15 cellular contexts compared by ENCODE assay signal in genomic region chr20:62475027-62475818, GRCh38. TPM values are rescaled to one million over a fixed set of nuclear protein-coding genes. Genes with fewer than 3 reads are reported as not detected.
DNase-seq lines count a peak whose midpoint lies in the region; ATAC-seq and TF ChIP-seq lines count a peak whose summit lies in the region.
"Had no signal": no experiment of that assay in that cellular context is flagged by ENCODE, and none has a peak within 500 bp of the region (broad histone marks: within the 10 kb centered on the region; RNA-seq: fewer than 3 reads in every experiment).

No MANE protein-coding gene starts in this region.

- no peaks in the 10 kb centered on the region for H3K9me2 ChIP-seq in PC-3 (replicated peaks; ENCODE audit: low read length)

- in situ Hi-C loops in GM13976 (cut with MboI; ENCODE audit: low sequenced_read_pairs, unreplicated experiment): no loop called here

- CTCF ChIA-PET in PC-3 (lab: Charles Lee): no interaction called here

- peak overlapping the region; percentile 56 for H3K4me2 ChIP-seq in PC-3 (ENCODE audit: low read length)

- DNase-seq in PC-3 (no peak), upper lobe of right lung (no peak), NOMO-1 treated with dmso at 0.1 percent for 144 hours (lab: John Stamatoyannopoulos, UW; ENCODE audit: unreplicated experiment) (no peak), GM13976 (ENCODE audit: low spot score) (no peak)
- DNase-seq in activated CD8-positive, alpha-beta memory T cell treated with anti-CD3 and anti-CD28 coated beads for 24 hours: no peak
- DNase-seq: activated naive CD4-positive, alpha-beta T cell; cerebellar nuclear complex; GM23248; NCI-H1436 treated with DMSO at 0.1 percent for 48 hours; pancreas; stimulated activated CD4-positive, alpha-beta T cell treated with anti-CD3 and anti-CD28 coated beads, Interleukin-4, amount 100 ng/mL, for 4 hours; stimulated activated naive CD8-positive, alpha-beta T cell treated with anti-CD3 and anti-CD28 coated beads, Interleukin-15, amount 100 ng/mL, for 72 hours; SW 1271 had no signal

- no peaks in the 10 kb centered on the region for H3F3A ChIP-seq in PC-3 (ENCODE audit: low read length, unreplicated experiment)

- TF ChIP-seq CTCF in PC-3 (conservative IDR thresholded peaks at IDR 0.05; ENCODE audit: low read depth, low read length) (no peak), gastroesophageal sphincter (IDR thresholded peaks at IDR 0.05) (no peak), upper lobe of right lung (IDR thresholded peaks at IDR 0.05) (no peak), GM13976 (IDR thresholded peaks at IDR 0.05; ENCODE audit: borderline replicate concordance, control extremely low read depth, extremely low read depth, insufficient read depth, missing control alignments) (no peak)

- H3K27me3 ChIP-seq in PC-3 (ENCODE audit: low read length) (peaks cover 43% of the 10 kb centered on the region), gastroesophageal sphincter (peaks cover 99% of the 10 kb centered on the region), mucosa of stomach (ENCODE audit: control insufficient read depth, insufficient read depth, low read length) (peaks cover 59% of the 10 kb centered on the region), upper lobe of right lung (peaks cover 73% of the 10 kb centered on the region)

- POLR2A ChIA-PET in PC-3 (lab: Charles Lee; ENCODE audit: unreplicated experiment): no interaction called here

- no TSS peak for BruUV-seq in PC-3 (replicated peaks; lab: Mats Ljungman, UMichigan)

- H3K9ac ChIP-seq in PC-3 (ENCODE audit: low read length) (no peak overlapping the region), mucosa of stomach (ENCODE audit: low read length) (peak overlapping the region; percentile 37)
- H3K9ac ChIP-seq: GM23248 had no signal

- H4K20me1 ChIP-seq in PC-3 (ENCODE audit: low read length): no peaks in the 10 kb centered on the region

- no peak overlapping the region for H3K27ac ChIP-seq in PC-3 (ENCODE audit: low read length)
- H3K27ac ChIP-seq in gastroesophageal sphincter: no peak overlapping the region
- H3K27ac ChIP-seq in upper lobe of right lung: peak overlapping the region; percentile 42
- H3K27ac ChIP-seq: GM23248, pancreas had no signal

- H3K79me2 ChIP-seq in PC-3 (ENCODE audit: low read length): no peaks in the 10 kb centered on the region

- WGBS in gastroesophageal sphincter (ENCODE audit: low coverage in 1 of 2), 2 donors: 0% methylated on average over 1 of the region's 97 CpGs; no CpG with 5 or more reads in 1 of the 2 donors

- H3K4me3 ChIP-seq in PC-3 (ENCODE audit: low read length) (peak overlapping the region; percentile 23; the same call in 1 of the 2 replicates), gastroesophageal sphincter (peak overlapping the region in 1 of 2 donors; percentile 48), mucosa of stomach (ENCODE audit: low read length) (no peak overlapping the region), upper lobe of right lung (peak overlapping the region; percentile 46)
- H3K4me3 ChIP-seq: GM23248 had no signal

- no peak for TF ChIP-seq EP300 in gastroesophageal sphincter (IDR thresholded peaks at IDR 0.05)

- intact Hi-C loops in PC-3 (cut with micrococcal nuclease): no loop called here
- intact Hi-C loops in upper lobe of right lung (cut with DNase I): no loop called here

- H3K4me1 ChIP-seq in PC-3 (ENCODE audit: insufficient read depth, low read length) (no peaks in the 10 kb centered on the region), gastroesophageal sphincter (peaks cover 0 to 27% (median 12%) of the 10 kb centered on the region in 3 donors), mucosa of stomach (ENCODE audit: control insufficient read depth, insufficient read depth, low read length) (peaks cover 8% of the 10 kb centered on the region), upper lobe of right lung (peaks cover 8% of the 10 kb centered on the region)

- no peaks in the 10 kb centered on the region for H3K9me3 ChIP-seq in PC-3 (ENCODE audit: low read length)
- no peaks in the 10 kb centered on the region for H3K9me3 ChIP-seq in gastroesophageal sphincter
- no peaks in the 10 kb centered on the region for H3K9me3 ChIP-seq in mucosa of stomach (ENCODE audit: control insufficient read depth, low read length)
- H3K9me3 ChIP-seq in upper lobe of right lung: no peaks in the 10 kb centered on the region
- H3K9me3 ChIP-seq: pancreas had no signal

- no peak overlapping the region for H2AFZ ChIP-seq in PC-3 (ENCODE audit: low read length)
- H2AFZ ChIP-seq: GM23248 had no signal

- TF ChIP-seq POLR2A in gastroesophageal sphincter (IDR thresholded peaks at IDR 0.05): no peak

- ATAC-seq in PC-3: no peak
- peak; percentile 29 for ATAC-seq in gastroesophageal sphincter
- ATAC-seq in upper lobe of right lung: no peak
- ATAC-seq: stimulated activated naive CD8-positive, alpha-beta T cell treated with anti-CD3 and anti-CD28 coated beads, Interleukin-15, amount 100 ng/mL, for 72 hours had no signal

- H3K36me3 ChIP-seq in PC-3 (ENCODE audit: low read depth, low read length) (no peaks in the 10 kb centered on the region), gastroesophageal sphincter (no peaks in the 10 kb centered on the region), mucosa of stomach (ENCODE audit: control insufficient read depth, insufficient read depth, low read length) (no peaks in the 10 kb centered on the region), upper lobe of right lung (no peaks in the 10 kb centered on the region)
- H3K36me3 ChIP-seq: pancreas had no signal

RNA-seq across cellular contexts. Expression of gene GATA5, which starts 0.6 kb away (rescaled TPM):
- total RNA-seq in PC-3 (2014; rRNA removed) (0.18 and 0.46 TPM in 2 replicates), gastroesophageal sphincter (1 to 10 TPM in 2 of 4 donors, under 1 TPM in 2; 0.31 to 2.2 (median 1.1) TPM), upper lobe of right lung (2.5 TPM)
- total RNA-seq: GM23248 had no signal

RNA-seq across cellular contexts. Expression of gene RBBP8NL, which starts 47.9 kb away (rescaled TPM):
- total RNA-seq in PC-3 (2014; rRNA removed) (9.3 and 9.4 TPM in 2 replicates), gastroesophageal sphincter (under 1 TPM in 1 of 4 donors, not detected in 3; 0.20 TPM), upper lobe of right lung (0.64 TPM)
- total RNA-seq: GM23248 had no signal
